ENCODE assay signal across 10 cellular contexts in genomic region chr9:124281934-124282351, GRCh38. TPM values are rescaled to one million over a fixed set of nuclear protein-coding genes. Genes with fewer than 3 reads are reported as not detected.
DNase-seq lines count a peak whose midpoint lies in the region; ATAC-seq and TF ChIP-seq lines count a peak whose summit lies in the region.
"Had no signal": no experiment of that assay in that cellular context is flagged by ENCODE, and none has a peak within 500 bp of the region (broad histone marks: within the 10 kb centered on the region; RNA-seq: fewer than 3 reads in every experiment).

No MANE protein-coding gene starts in this region.

- H3K27ac Mint-ChIP-seq in activated T-cell treated with anti-CD3 and anti-CD28 coated beads, Interleukin-2, amount 50 U/mL, for 24 hours, result peak overlapping the region; percentile 37

- H3K27ac ChIP-seq in colonic mucosa (peak overlapping the region; percentile 71), upper lobe of left lung (peak overlapping the region; percentile 76 to 84 (median 82))

- no peaks in the 10 kb centered on the region for H3K9me3 ChIP-seq in colonic mucosa
- no peaks in the 10 kb centered on the region for H3K9me3 ChIP-seq in upper lobe of left lung

- H3K36me3 Mint-ChIP-seq in activated T-cell treated with anti-CD3 and anti-CD28 coated beads, Interleukin-2, amount 50 U/mL, for 24 hours (ENCODE audit: low read depth), result no peaks in the 10 kb centered on the region

- no peak for ATAC-seq in upper lobe of left lung (ENCODE audit: low FRiP score in 2 of 2)

- no peaks in the 10 kb centered on the region for H3K27me3 Mint-ChIP-seq in activated T-cell treated with anti-CD3 and anti-CD28 coated beads, Interleukin-2, amount 50 U/mL, for 24 hours

- intact Hi-C loops in colonic mucosa (cut with DNase I), result no loop called here

- peak overlapping the region; percentile 6 to 67 for H3K9ac ChIP-seq in colonic mucosa (ENCODE audit: low read depth in 2 of 2, low read length in 2 of 2)

- TF ChIP-seq EP300 in upper lobe of left lung (IDR thresholded peaks at IDR 0.05), result no peak

- no peak for DNase-seq in activated T-cell treated with anti-CD3 and anti-CD28 coated beads, Interleukin-2, amount 50 U/mL, for 24 hours
- DNase-seq in activated T-cell treated with anti-CD3 and anti-CD28 coated beads for 4 hours (no peak), colonic mucosa (peak; percentile 71), mucosa of gallbladder (ENCODE audit: low spot score) (peak; percentile 68), upper lobe of left lung (peak in 1 of 2 donors; percentile 69), Ammon's horn (ENCODE audit: low spot score) (no peak), NCI-H2171 (lab: John Stamatoyannopoulos, UW) (no peak)
- no peak for DNase-seq in activated CD4-positive, CD25-positive, alpha-beta regulatory T cell treated with anti-CD3 and anti-CD28 coated beads, Interleukin-2, amount 50 U/mL, for 72 hours
- DNase-seq: activated gamma-delta T cell, NCI-H2029 treated with DMSO at 0.1 percent for 48 hours had no signal

- peaks cover 42% of the 10 kb centered on the region for H3K4me1 ChIP-seq in colonic mucosa
- H3K4me1 ChIP-seq in upper lobe of left lung, result peaks cover 78 to 95% (median 90%) of the 10 kb centered on the region in 4 donors

- no peaks in the 10 kb centered on the region for H3K9me3 Mint-ChIP-seq in activated T-cell treated with anti-CD3 and anti-CD28 coated beads, Interleukin-2, amount 50 U/mL, for 24 hours

- TF ChIP-seq CTCF in colonic mucosa (IDR thresholded peaks at IDR 0.05), result no peak
- TF ChIP-seq CTCF in upper lobe of left lung (IDR thresholded peaks at IDR 0.05), result no peak

- H3K4me3 ChIP-seq in colonic mucosa, result no peak overlapping the region
- no peak overlapping the region for H3K4me3 ChIP-seq in upper lobe of left lung

- 76 to 85% methylated on average over 15 of the region's 15 CpGs for WGBS in upper lobe of left lung, 2 donors

- H3K4me3 Mint-ChIP-seq in activated T-cell treated with anti-CD3 and anti-CD28 coated beads, Interleukin-2, amount 50 U/mL, for 24 hours, result no peak overlapping the region

- peak in 1 of 4 donors; percentile 50 for TF ChIP-seq POLR2A in upper lobe of left lung (IDR thresholded peaks at IDR 0.05)

- H3K36me3 ChIP-seq in colonic mucosa (no peaks in the 10 kb centered on the region), upper lobe of left lung (no peaks in the 10 kb centered on the region)

- H3K4me1 Mint-ChIP-seq in activated T-cell treated with anti-CD3 and anti-CD28 coated beads, Interleukin-2, amount 50 U/mL, for 24 hours (ENCODE audit: low read depth), result peaks cover 37% of the 10 kb centered on the region

- no peaks in the 10 kb centered on the region for H3K27me3 ChIP-seq in colonic mucosa
- H3K27me3 ChIP-seq in upper lobe of left lung, result no peaks in the 10 kb centered on the region

RNA-seq across cellular contexts. Expression of gene NEK6, which starts 24.2 kb away (rescaled TPM):
- total RNA-seq in colonic mucosa (10 to 100 TPM; 77.8 to 83.4 TPM), mucosa of gallbladder (96.7 TPM), upper lobe of left lung (100 to 1,000 TPM in 2 of 6 donors, 10 to 100 TPM in 4; 33.8 to 144 (median 59.7) TPM)

Comparison
In these comparisons a context has a peak if more than half of its experiments do, and no peak if none do; other contexts are left out.
1. DNase-seq: peak in colonic mucosa (single experiment) and mucosa of gallbladder (single experiment); none in activated T-cell treated with anti-CD3 and anti-CD28 coated beads, Interleukin-2, amount 50 U/mL, for 24 hours (single experiment), activated T-cell treated with anti-CD3 and anti-CD28 coated beads for 4 hours (single experiment), Ammon's horn (single experiment), activated CD4-positive, CD25-positive, alpha-beta regulatory T cell treated with anti-CD3 and anti-CD28 coated beads, Interleukin-2, amount 50 U/mL, for 72 hours (single experiment) and NCI-H2171 (single experiment).